In genomic region chr6:105993769-105994521, GRCh38 we compare ENCODE assay signal across 8 cellular contexts.
A peak's percentile ranks its signal among the peaks of the same experiment; 100 is the strongest.
DNase-seq lines count a peak whose midpoint lies in the region; ATAC-seq, FAIRE-seq and TF ChIP-seq lines count a peak whose summit lies in the region.

No MANE protein-coding gene starts in this region.

- ATAC-seq in foreskin keratinocyte = peak; percentile 25

- H3K27ac Mint-ChIP-seq in progenitor cell of endocrine pancreas = peak overlapping the region; percentile 77

- H3K4me3 ChIP-seq in NB4 (ENCODE audit: low read depth, low read length) = peak overlapping the region; percentile 85

- peak; percentile 26 for DNase-seq in DMS114 treated with DMSO at 0.1 percent for 48 hours (lab: John Stamatoyannopoulos, UW; ENCODE audit: unreplicated experiment)
- peak; percentile 85 for DNase-seq in NB4 (ENCODE audit: low read depth)
- peak; percentile 53 for DNase-seq in activated effector memory CD4-positive, alpha-beta T cell treated with Interleukin-2 at 50 U/mL for 16 hours
- no peak for DNase-seq in foreskin keratinocyte
- DNase-seq in progenitor cell of endocrine pancreas (ENCODE audit: low spot score, unreplicated experiment) = no peak
- no peak for DNase-seq in hypothalamus (lab: John Stamatoyannopoulos, UW)
- no peak for DNase-seq in HK-2 (ENCODE audit: unreplicated experiment)
- no peak for DNase-seq in urothelium cell line (ENCODE audit: low spot score)

- TF ChIP-seq POLR2A in NB4 (IDR thresholded peaks at IDR 0.05; ENCODE audit: extremely low read depth, insufficient read length) = peak; percentile 59

- peaks cover 68% of the 10 kb centered on the region for H3K27me3 Mint-ChIP-seq in progenitor cell of endocrine pancreas

- H3K36me3 Mint-ChIP-seq in progenitor cell of endocrine pancreas (ENCODE audit: insufficient read depth) = no peaks in the 10 kb centered on the region

- H3K4me1 ChIP-seq in foreskin keratinocyte = peaks cover 26% of the 10 kb centered on the region

- TF ChIP-seq CTCF in NB4 (IDR thresholded peaks at IDR 0.05; ENCODE audit: low read depth, low read length) = no peak
- no peak for TF ChIP-seq CTCF in foreskin keratinocyte (conservative IDR thresholded peaks at IDR 0.05)
- TF ChIP-seq CTCF in progenitor cell of endocrine pancreas (IDR thresholded peaks at IDR 0.05; ENCODE audit: unreplicated experiment) = no peak

- peak overlapping the region; percentile 93 for H3K27ac ChIP-seq in foreskin keratinocyte

- H3K9me3 Mint-ChIP-seq in progenitor cell of endocrine pancreas (ENCODE audit: low read depth) = no peaks in the 10 kb centered on the region

- peak overlapping the region; percentile 87 for H3K4me3 Mint-ChIP-seq in progenitor cell of endocrine pancreas (ENCODE audit: low read depth)

- FAIRE-seq in urothelium cell line (lab: Jason Lieb, UNC) = no peak

- no peaks in the 10 kb centered on the region for H3K27me3 ChIP-seq in foreskin keratinocyte

- H3K4me1 Mint-ChIP-seq in progenitor cell of endocrine pancreas (ENCODE audit: low read depth) = peaks cover 16% of the 10 kb centered on the region

Comparison
In these comparisons a context has a peak if more than half of its experiments do, and no peak if none do; other contexts are left out.
1. DNase-seq: peak in DMS114 treated with DMSO at 0.1 percent for 48 hours (single experiment), NB4 (single experiment) and activated effector memory CD4-positive, alpha-beta T cell treated with Interleukin-2 at 50 U/mL for 16 hours (single experiment); none in foreskin keratinocyte (0 of 2), progenitor cell of endocrine pancreas (single experiment), hypothalamus (0 of 51), HK-2 (single experiment) and urothelium cell line (single experiment).